32 cellular contexts compared by ENCODE assay signal in the genomic region with DNA sequence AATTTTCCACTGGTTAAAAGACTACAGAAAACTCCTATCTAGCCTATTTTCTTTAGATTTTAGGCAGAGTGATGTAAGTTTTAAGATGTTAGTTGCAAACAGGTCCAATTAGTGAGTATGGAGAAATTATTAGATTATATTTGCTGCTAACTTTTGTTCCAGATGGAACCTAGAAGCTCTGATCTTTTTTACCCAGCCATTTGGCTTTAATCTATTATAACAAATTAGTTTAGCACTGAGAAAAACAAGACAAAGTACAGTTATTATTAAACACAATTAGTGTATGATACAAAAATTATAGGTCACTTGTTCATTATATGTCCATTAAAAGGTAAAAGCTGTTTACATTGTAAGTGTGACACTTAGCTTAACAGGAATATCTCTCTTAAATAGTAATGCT. TPM values are rescaled to one million over a fixed set of nuclear protein-coding genes. Genes with fewer than 3 reads are reported as not detected.
"Had no signal": no experiment of that assay in that cellular context is flagged by ENCODE, and none has a peak within 500 bp of the region (broad histone marks: within the 10 kb centered on the region; RNA-seq: fewer than 3 reads in every experiment).

No MANE protein-coding gene starts in this region.

- H3K4me3 Mint-ChIP-seq: activated CD4-positive, alpha-beta T cell treated with anti-CD3 and anti-CD28 coated beads, Interleukin-2, amount 10 ng/mL, durations not matched to agents 7 days and 5 days; activated CD8-positive, alpha-beta T cell treated with anti-CD3 and anti-CD28 coated beads for 36 hours; activated naive CD4-positive, alpha-beta T cell treated with anti-CD3 and anti-CD28 coated beads for 36 hours; activated naive CD4-positive, alpha-beta T cell treated with anti-CD3 and anti-CD28 coated beads, Interleukin-2, amount 50 U/mL, for 24 hours; activated naive CD8-positive, alpha-beta T cell treated with anti-CD3 and anti-CD28 coated beads for 36 hours; activated naive CD8-positive, alpha-beta T cell treated with anti-CD3 and anti-CD28 coated beads, Interleukin-2, amount 50 U/mL, for 24 hours; activated T-cell treated with anti-CD3 and anti-CD28 coated beads, Interleukin-2, amount 50 U/mL, for 4 hours; activated T-helper 17 cell treated with anti-CD3 and anti-CD28 coated beads, Interleukin-2, amount 50 U/mL, for 72 hours; effector memory CD8-positive, alpha-beta T cell; WTC11 had no signal

- H3K27me3 ChIP-seq: adrenal gland had no signal

- H3K4me3 ChIP-seq: adrenal gland, body of pancreas had no signal

- DNase-seq: activated CD4-positive, alpha-beta T cell treated with anti-CD3 and anti-CD28 coated beads for 1 hour; activated CD4-positive, alpha-beta T cell treated with anti-CD3 and anti-CD28 coated beads for 4 hours; activated CD4-positive, alpha-beta T cell treated with anti-CD3 and anti-CD28 coated beads, Interleukin-2, amount 10 ng/mL, durations not matched to agents 7 days and 5 days; activated CD4-positive, alpha-beta T cell treated with anti-CD3 and anti-CD28 coated beads, Interleukin-2, amount 50 U/mL, for 48 hours; activated CD8-positive, alpha-beta memory T cell treated with anti-CD3 and anti-CD28 coated beads for 24 hours; activated CD8-positive, alpha-beta T cell treated with anti-CD3 and anti-CD28 coated beads for 36 hours; activated effector memory CD4-positive, alpha-beta T cell treated with Interleukin-2 at 50 U/mL for 16 hours; activated gamma-delta T cell treated with Interleukin-2 at 50 U/mL for 16 hours; activated naive CD4-positive, alpha-beta T cell treated with anti-CD3 and anti-CD28 coated beads for 36 hours; activated naive CD8-positive, alpha-beta T cell treated with anti-CD3 and anti-CD28 coated beads for 36 hours; activated naive CD8-positive, alpha-beta T cell treated with anti-CD3 and anti-CD28 coated beads, Interleukin-2, amount 50 U/mL, for 24 hours; activated T-cell treated with anti-CD3 and anti-CD28 coated beads, Interleukin-2, amount 50 U/mL, for 4 hours; adrenal gland; amygdala; aorta; body of pancreas; caudate nucleus; cortex of kidney; dermis blood vessel endothelial cell; effector CD4-positive, alpha-beta T cell; effector memory CD8-positive, alpha-beta T cell; esophagus squamous epithelium; foreskin fibroblast; head of caudate nucleus; T-helper 2 cell had no signal

- H3K36me3 ChIP-seq: adrenal gland, esophagus squamous epithelium had no signal

- H3K36me3 Mint-ChIP-seq: activated naive CD8-positive, alpha-beta T cell treated with anti-CD3 and anti-CD28 coated beads for 36 hours; WTC11 had no signal

- H3K9me3 ChIP-seq: adrenal gland, body of pancreas, esophagus squamous epithelium had no signal

- H3K27ac ChIP-seq: adrenal gland, body of pancreas, epithelial cell of prostate, esophagus squamous epithelium had no signal

- H3K9me3 Mint-ChIP-seq: activated CD4-positive, alpha-beta T cell treated with anti-CD3 and anti-CD28 coated beads, Interleukin-2, amount 10 ng/mL, durations not matched to agents 7 days and 5 days; activated CD8-positive, alpha-beta T cell treated with anti-CD3 and anti-CD28 coated beads for 36 hours; activated naive CD4-positive, alpha-beta T cell treated with anti-CD3 and anti-CD28 coated beads for 36 hours; activated naive CD4-positive, alpha-beta T cell treated with anti-CD3 and anti-CD28 coated beads, Interleukin-2, amount 50 U/mL, for 24 hours; activated naive CD8-positive, alpha-beta T cell treated with anti-CD3 and anti-CD28 coated beads for 36 hours; activated naive CD8-positive, alpha-beta T cell treated with anti-CD3 and anti-CD28 coated beads, Interleukin-2, amount 50 U/mL, for 24 hours; activated T-cell treated with anti-CD3 and anti-CD28 coated beads, Interleukin-2, amount 50 U/mL, for 4 hours; activated T-helper 17 cell treated with anti-CD3 and anti-CD28 coated beads, Interleukin-2, amount 50 U/mL, for 72 hours; effector memory CD8-positive, alpha-beta T cell had no signal

- H3K27ac Mint-ChIP-seq: activated CD4-positive, alpha-beta T cell treated with anti-CD3 and anti-CD28 coated beads, Interleukin-2, amount 10 ng/mL, durations not matched to agents 7 days and 5 days; activated CD8-positive, alpha-beta T cell treated with anti-CD3 and anti-CD28 coated beads for 36 hours; activated naive CD4-positive, alpha-beta T cell treated with anti-CD3 and anti-CD28 coated beads for 36 hours; activated naive CD4-positive, alpha-beta T cell treated with anti-CD3 and anti-CD28 coated beads, Interleukin-2, amount 50 U/mL, for 24 hours; activated naive CD8-positive, alpha-beta T cell treated with anti-CD3 and anti-CD28 coated beads for 36 hours; activated naive CD8-positive, alpha-beta T cell treated with anti-CD3 and anti-CD28 coated beads, Interleukin-2, amount 50 U/mL, for 24 hours; activated T-helper 17 cell treated with anti-CD3 and anti-CD28 coated beads, Interleukin-2, amount 50 U/mL, for 72 hours; effector memory CD8-positive, alpha-beta T cell; WTC11 had no signal

- ATAC-seq: activated CD8-positive, alpha-beta T cell treated with anti-CD3 and anti-CD28 coated beads for 36 hours; activated naive CD8-positive, alpha-beta T cell treated with anti-CD3 and anti-CD28 coated beads, Interleukin-2, amount 50 U/mL, for 24 hours; activated T-cell treated with anti-CD3 and anti-CD28 coated beads, Interleukin-2, amount 50 U/mL, for 4 hours; activated T-helper 17 cell treated with anti-CD3 and anti-CD28 coated beads, Interleukin-2, amount 50 U/mL, for 72 hours; body of pancreas; effector memory CD8-positive, alpha-beta T cell; WTC11 had no signal

RNA-seq across cellular contexts. Expression of a gene that starts 2.5 kb away (rescaled TPM):
- total RNA-seq: activated CD4-positive, alpha-beta T cell treated with anti-CD3 and anti-CD28 coated beads, Interleukin-2, amount 10 ng/mL, durations not matched to agents 7 days and 5 days; activated CD8-positive, alpha-beta T cell treated with anti-CD3 and anti-CD28 coated beads for 36 hours; activated naive CD4-positive, alpha-beta T cell treated with anti-CD3 and anti-CD28 coated beads for 36 hours; activated naive CD8-positive, alpha-beta T cell treated with anti-CD3 and anti-CD28 coated beads for 36 hours; activated T-cell treated with anti-CD3 and anti-CD28 coated beads, Interleukin-2, amount 50 U/mL, for 4 hours; activated T-helper 17 cell treated with anti-CD3 and anti-CD28 coated beads, Interleukin-2, amount 50 U/mL, for 72 hours; body of pancreas; chondrocyte; endothelial cell of umbilical vein; T-helper 1 cell treated with Interleukin-12 subunit alpha and Interleukin-12 subunit beta and Interleukin-4 antibody, amounts not matched to agents 30 ng/mL and 1 ng/mL, for 36 hours had no signal
